8 cellular contexts compared by ENCODE assay signal in genomic region chr1:16895602-16896315, GRCh38. TPM values are rescaled to one million over a fixed set of nuclear protein-coding genes. Genes with fewer than 3 reads are reported as not detected.
DNase-seq lines count a peak whose midpoint lies in the region; ATAC-seq and TF ChIP-seq lines count a peak whose summit lies in the region.
"Not testable (repeated sequence)": the region's sequence is repeated elsewhere in the genome, so short reads cannot be mapped to it uniquely, and the experiment has no call there.

Gene RNU1-2, plus strand, starts transcription at chr1:16895980.

- not testable (repeated sequence) for H3K36me3 Mint-ChIP-seq in activated naive CD4-positive, alpha-beta T cell treated with anti-CD3 and anti-CD28 coated beads for 36 hours (ENCODE audit: low read depth)

- H3K36me3 ChIP-seq in SK-N-SH (replicated peaks in 1 of 2; ENCODE audit: control insufficient read depth in 1 of 2, insufficient read depth in 2 of 2, low read length in 1 of 2); gastroesophageal sphincter; neutrophil; subcutaneous abdominal adipose tissue (ENCODE audit: control insufficient read depth in 5 of 5, insufficient read depth in 5 of 5, low read length in 5 of 5): not testable (repeated sequence)

- H3F3A ChIP-seq in SK-N-SH (replicated peaks; ENCODE audit: insufficient read depth): peaks cover 24% of the 10 kb centered on the region

- peak in 1 of 2 experiments; percentile 24; a peak in 1 of 4 replicates for TF ChIP-seq EP300 in SK-N-SH (IDR thresholded peaks at IDR 0.05; ENCODE audit: borderline replicate concordance in 1 of 2, low read depth in 1 of 2, low read length in 1 of 2)
- TF ChIP-seq EP300 in gastroesophageal sphincter (IDR thresholded peaks at IDR 0.05): not testable (repeated sequence)

- H3K9ac ChIP-seq in SK-N-SH: peak within 1 kb of the TSS; percentile 80
- H3K9ac ChIP-seq in subcutaneous abdominal adipose tissue (ENCODE audit: low read length in 5 of 5): peak within 1 kb of the TSS in 3 of 5 donors; percentile 56 to 73 (median 62)

- H3K4me3 ChIP-seq in SK-N-SH (ENCODE audit: low read depth in 2 of 2, low read length in 1 of 2): peak within 1 kb of the TSS; percentile 34 to 47
- H3K4me3 ChIP-seq in gastroesophageal sphincter: peak within 1 kb of the TSS; percentile 36 to 44
- H3K4me3 ChIP-seq in neutrophil (ENCODE audit: low read depth in 1 of 2, low read length in 1 of 2): peak within 1 kb of the TSS; percentile 24 to 60
- H3K4me3 ChIP-seq in subcutaneous abdominal adipose tissue (ENCODE audit: low read depth in 1 of 5, low read length in 5 of 5): peak within 1 kb of the TSS in 4 of 5 donors; percentile 15 to 48 (median 39)

- TF ChIP-seq POLR2A in gastroesophageal sphincter (IDR thresholded peaks at IDR 0.05): peak; percentile 65 to 94

- intact Hi-C loops in activated naive CD4-positive, alpha-beta T cell treated with anti-CD3 and anti-CD28 coated beads for 36 hours (cut with micrococcal nuclease): loop anchor here (1.0 kb wide), 1 partner anchor 9 kb away; no protein-coding TSS in a partner anchor

- POLR2A ChIA-PET in GM10248 (lab: Yijun Ruan, JAX) (interaction anchor here (0.6 to 2.0 kb wide), 3 partner anchors 10 to 382 kb away, joined by 3 to 52 read pairs (median 4); no protein-coding TSS in a partner anchor), SK-N-SH (lab: Yijun Ruan, JAX) (interaction anchor here (1.7 kb wide), 1 partner anchor 10 kb away, joined by 14 read pairs; no protein-coding TSS in a partner anchor)

- not testable (repeated sequence) for H3K79me2 ChIP-seq in SK-N-SH (ENCODE audit: insufficient read depth)

- H3K27ac ChIP-seq in SK-N-SH (ENCODE audit: low read depth in 2 of 2, low read length in 1 of 2): peak within 1 kb of the TSS; percentile 58 to 94
- peak within 1 kb of the TSS; percentile 84 to 99 (median 92) for H3K27ac ChIP-seq in gastroesophageal sphincter
- peak within 1 kb of the TSS; percentile 70 for H3K27ac ChIP-seq in neutrophil
- peak within 1 kb of the TSS; percentile 62 for H3K27ac ChIP-seq in subcutaneous abdominal adipose tissue (ENCODE audit: low read depth, low read length)

- CTCF ChIA-PET in GM10248 (lab: Yijun Ruan, JAX); SK-N-SH (lab: Yijun Ruan, JAX); activated naive CD4-positive, alpha-beta T cell treated with anti-CD3 and anti-CD28 coated beads for 36 hours (lab: Charles Lee): not testable (repeated sequence)

- H3K9me3 ChIP-seq in SK-N-SH; gastroesophageal sphincter; neutrophil; subcutaneous abdominal adipose tissue (ENCODE audit: control insufficient read depth in 5 of 5, low read length in 5 of 5): not testable (repeated sequence)

- H4K20me1 ChIP-seq in SK-N-SH (ENCODE audit: insufficient read depth): not testable (repeated sequence)

- H3K9me3 Mint-ChIP-seq in activated naive CD4-positive, alpha-beta T cell treated with anti-CD3 and anti-CD28 coated beads for 36 hours: not testable (repeated sequence)

- DNase-seq in GM10248 (ENCODE audit: extremely low spot score): peak; percentile 80
- DNase-seq in NCI-H1092 treated with DMSO at 0.1 percent for 48 hours (lab: John Stamatoyannopoulos, UW): peak; percentile 99
- DNase-seq in SK-N-SH: peak; percentile 56
- DNase-seq in activated naive CD4-positive, alpha-beta T cell treated with anti-CD3 and anti-CD28 coated beads for 36 hours: peak; percentile 76

- H3K27me3 ChIP-seq in SK-N-SH (ENCODE audit: insufficient read depth); gastroesophageal sphincter; neutrophil; subcutaneous abdominal adipose tissue (ENCODE audit: control insufficient read depth in 5 of 5, insufficient read depth in 4 of 5, low read length in 5 of 5): not testable (repeated sequence)

- not testable (repeated sequence) for H3K4me1 ChIP-seq in SK-N-SH (ENCODE audit: control insufficient read depth in 1 of 2, insufficient read depth in 2 of 2, low read depth in 1 of 2, low read length in 1 of 2); subcutaneous abdominal adipose tissue (ENCODE audit: control insufficient read depth in 5 of 5, insufficient read depth in 5 of 5, low read length in 5 of 5)
- H3K4me1 ChIP-seq in gastroesophageal sphincter (peaks cover 0 to 16% (median 5%) of the 10 kb centered on the region in 3 donors), neutrophil (ENCODE audit: control insufficient read depth in 1 of 2, insufficient read depth in 1 of 2, low read depth in 1 of 2, low read length in 1 of 2) (peaks cover 12 to 19% of the 10 kb centered on the region in 2 experiments)

- not testable (repeated sequence) for H3K27me3 Mint-ChIP-seq in activated naive CD4-positive, alpha-beta T cell treated with anti-CD3 and anti-CD28 coated beads for 36 hours (ENCODE audit: low read depth)

- H3K4me3 Mint-ChIP-seq in activated naive CD4-positive, alpha-beta T cell treated with anti-CD3 and anti-CD28 coated beads for 36 hours: peak within 1 kb of the TSS; percentile 69

- WGBS in SK-N-SH (ENCODE audit: low lambda C conversion rate): 3% methylated on average over 14 of the region's 39 CpGs
- WGBS in gastroesophageal sphincter (ENCODE audit: low coverage in 1 of 2), 2 donors: 0% methylated on average over 7 to 12 of the region's 39 CpGs

- H2AFZ ChIP-seq in SK-N-SH (ENCODE audit: low read depth): peak within 1 kb of the TSS; percentile 96

- peaks cover 34% of the 10 kb centered on the region for H3K4me1 Mint-ChIP-seq in activated naive CD4-positive, alpha-beta T cell treated with anti-CD3 and anti-CD28 coated beads for 36 hours (ENCODE audit: low read depth)

- peak within 1 kb of the TSS; percentile 94 for H3K27ac Mint-ChIP-seq in activated naive CD4-positive, alpha-beta T cell treated with anti-CD3 and anti-CD28 coated beads for 36 hours

- ATAC-seq in HG02623 (IDR thresholded peaks at IDR 0.05; ENCODE audit: unreplicated experiment) (peak; percentile 89), gastroesophageal sphincter (peak; percentile 99)

- TF ChIP-seq CTCF in GM10248 (IDR thresholded peaks at IDR 0.05; ENCODE audit: control extremely low read depth, extremely low read depth, low read depth, missing control alignments); SK-N-SH (IDR thresholded peaks at IDR 0.05); gastroesophageal sphincter (IDR thresholded peaks at IDR 0.05); neutrophil (IDR thresholded peaks at IDR 0.05): not testable (repeated sequence)

- H3K9me2 ChIP-seq in SK-N-SH: not testable (repeated sequence)

- peak within 1 kb of the TSS; percentile 77 for H3K4me2 ChIP-seq in SK-N-SH

- not testable (repeated sequence) for TF ChIP-seq RAD21 in SK-N-SH (IDR thresholded peaks at IDR 0.05; ENCODE audit: low read length)

TF ChIP-seq in SK-N-SH, 30 proteins besides CTCF, POLR2A, EP300 and RAD21 (continues in another document):
- peak; percentile 38 for TF ChIP-seq JUND (IDR thresholded peaks at IDR 0.05)
- peak; percentile 71; the same call in 1 of the 2 replicates for TF ChIP-seq YY1 (IDR thresholded peaks at IDR 0.05; ENCODE audit: low read depth)
- peak; percentile 55 for TF ChIP-seq GABPA (IDR thresholded peaks at IDR 0.05; ENCODE audit: low read depth)
- TF ChIP-seq MEF2A (IDR thresholded peaks at IDR 0.05; ENCODE audit: borderline replicate concordance, low read depth): peak; percentile 19; the same call in 1 of the 2 replicates
- peak; percentile 13; the same call in 1 of the 2 replicates for TF ChIP-seq NFIC (IDR thresholded peaks at IDR 0.05; ENCODE audit: borderline replicate concordance)
- TF ChIP-seq, protein P1, sequence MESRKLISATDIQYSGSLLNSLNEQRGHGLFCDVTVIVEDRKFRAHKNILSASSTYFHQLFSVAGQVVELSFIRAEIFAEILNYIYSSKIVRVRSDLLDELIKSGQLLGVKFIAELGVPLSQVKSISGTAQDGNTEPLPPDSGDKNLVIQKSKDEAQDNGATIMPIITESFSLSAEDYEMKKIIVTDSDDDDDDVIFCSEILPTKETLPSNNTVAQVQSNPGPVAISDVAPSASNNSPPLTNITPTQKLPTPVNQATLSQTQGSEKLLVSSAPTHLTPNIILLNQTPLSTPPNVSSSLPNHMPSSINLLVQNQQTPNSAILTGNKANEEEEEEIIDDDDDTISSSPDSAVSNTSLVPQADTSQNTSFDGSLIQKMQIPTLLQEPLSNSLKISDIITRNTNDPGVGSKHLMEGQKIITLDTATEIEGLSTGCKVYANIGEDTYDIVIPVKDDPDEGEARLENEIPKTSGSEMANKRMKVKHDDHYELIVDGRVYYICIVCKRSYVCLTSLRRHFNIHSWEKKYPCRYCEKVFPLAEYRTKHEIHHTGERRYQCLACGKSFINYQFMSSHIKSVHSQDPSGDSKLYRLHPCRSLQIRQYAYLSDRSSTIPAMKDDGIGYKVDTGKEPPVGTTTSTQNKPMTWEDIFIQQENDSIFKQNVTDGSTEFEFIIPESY (IDR thresholded peaks at IDR 0.05; ENCODE audit: borderline replicate concordance, low read depth): peak; percentile 92
- peak; percentile 99 for TF ChIP-seq POLR2AphosphoS5 (IDR thresholded peaks at IDR 0.05; ENCODE audit: low read depth, low read length)
- TF ChIP-seq PBX3 (IDR thresholded peaks at IDR 0.05): peak; percentile 57
- peak; percentile 39; the same call in 1 of the 2 replicates for TF ChIP-seq ELF1 (IDR thresholded peaks at IDR 0.05)
- peak; percentile 59 for TF ChIP-seq TAF1 (IDR thresholded peaks at IDR 0.05; ENCODE audit: borderline replicate concordance, low read depth, low read length)

RNA-seq across cellular contexts. Expression of gene RNU1-2, which starts in this region (rescaled TPM):
- polyA plus RNA-seq in SK-N-SH (2012; rRNA removed): not detected in 2 replicates
- polyA plus RNA-seq in SK-N-SH (2012; cell fraction: cytosol; rRNA removed): not detected in 2 replicates
- not detected in 2 replicates for polyA plus RNA-seq in SK-N-SH (2012; cell fraction: nucleus; rRNA removed)
- total RNA-seq in activated naive CD4-positive, alpha-beta T cell treated with anti-CD3 and anti-CD28 coated beads for 36 hours: 1,000 to 10,000 TPM; 1,341 to 1,386 TPM
- under 1 TPM in 3 of 4 donors, not detected in 1; under 0.01 TPM for total RNA-seq in gastroesophageal sphincter

Comparison
In these comparisons a context has a peak if more than half of its experiments do, and no peak if none do; other contexts are left out.
1. Peak in every context shown above with its lines: DNase-seq, ATAC-seq, H3K4me3 ChIP-seq and H3K27ac ChIP-seq.
2. RNA of gene RNU1-2 (total RNA-seq): 1,341 to 1,386 TPM in activated naive CD4-positive, alpha-beta T cell treated with anti-CD3 and anti-CD28 coated beads for 36 hours; under 0.01 TPM in gastroesophageal sphincter; every median in the first group is over 1,000 times any median in the second.
3. Peak in DNase-seq, H3K4me3 ChIP-seq, H3K27ac ChIP-seq, H3K9ac ChIP-seq and H3K4me2 ChIP-seq in SK-N-SH; RNA of the gene not detected or under 1 TPM.
4. Peak in ATAC-seq, H3K4me3 ChIP-seq and H3K27ac ChIP-seq in gastroesophageal sphincter; RNA of the gene not detected or under 1 TPM.